ENCODE assay signal across 12 cellular contexts in genomic region chr21:34642211-34643075, GRCh38. TPM values are rescaled to one million over a fixed set of nuclear protein-coding genes. Genes with fewer than 3 reads are reported as not detected.
DNase-seq lines count a peak whose midpoint lies in the region; ATAC-seq and TF ChIP-seq lines count a peak whose summit lies in the region.
"Had no signal": no experiment of that assay in that cellular context is flagged by ENCODE, and none has a peak within 500 bp of the region (broad histone marks: within the 10 kb centered on the region; RNA-seq: fewer than 3 reads in every experiment).

No MANE protein-coding gene starts in this region.

- no peaks in the 10 kb centered on the region for H3K36me3 ChIP-seq in stomach

- H3K4me1 ChIP-seq in stomach, result peaks cover 0 to 4% (median 2%) of the 10 kb centered on the region in 4 donors

- intact Hi-C loops in stomach (cut with DNase I; ENCODE audit: low total_unique reads), result no loop called here

- peaks cover 0 to 4% (median 0%) of the 10 kb centered on the region in 3 donors for H3K27me3 ChIP-seq in stomach

- no peak for TF ChIP-seq EP300 in stomach (IDR thresholded peaks at IDR 0.05)

- TF ChIP-seq CTCF in stomach (IDR thresholded peaks at IDR 0.05), result no peak

- H3K4me3 ChIP-seq in stomach, result no peak overlapping the region
- H3K4me3 ChIP-seq: skin epidermis had no signal

- no peak for TF ChIP-seq POLR2A in stomach (IDR thresholded peaks at IDR 0.05)

- H3K27ac ChIP-seq in stomach, result no peak overlapping the region
- H3K27ac ChIP-seq: C4-2B, skin epidermis had no signal

- no peaks in the 10 kb centered on the region for H3K9me3 ChIP-seq in stomach

- DNase-seq in AG08395 (ENCODE audit: low spot score) (peak; percentile 58), SW480 (ENCODE audit: low spot score) (peak; percentile 98), stomach (no peak), superior temporal gyrus (ENCODE audit: extremely low spot score) (no peak), DMS 273 (lab: John Stamatoyannopoulos, UW; ENCODE audit: unreplicated experiment) (no peak)
- DNase-seq in activated CD4-positive, CD25-positive, alpha-beta regulatory T cell (lab: John Stamatoyannopoulos, UW), result no peak
- DNase-seq: amniotic stem cell, SHP77 had no signal

- 72 to 87% (median 87%) methylated on average over 7 of the region's 7 CpGs for WGBS in stomach, 5 donors

- ATAC-seq in GM18909 (IDR thresholded peaks at IDR 0.05; ENCODE audit: poor library complexity, unreplicated experiment) (peak; percentile 57), HG02973 (IDR thresholded peaks at IDR 0.05; ENCODE audit: unreplicated experiment) (peak; percentile 47)

RNA-seq across cellular contexts. Expression of gene CLIC6, which starts 26.4 kb away (rescaled TPM):
- 10 to 100 TPM in 4 of 5 donors, 1 to 10 TPM in 1; 3.8 to 84.9 (median 64.3) TPM for total RNA-seq in stomach
- polyA plus RNA-seq in stomach, result 100 to 1,000 TPM in 1 of 3 donors, 10 to 100 TPM in 2; 42.0 to 103 (median 65.2) TPM

RNA-seq across cellular contexts. Expression of gene RCAN1, which starts 27.5 kb away (rescaled TPM):
- 10 to 100 TPM; 23.9 to 85.7 (median 32.1) TPM for total RNA-seq in stomach
- polyA plus RNA-seq in stomach, result 10 to 100 TPM; 15.6 to 36.9 (median 24.3) TPM

Comparison
In these comparisons a context has a peak if more than half of its experiments do, and no peak if none do; other contexts are left out.
1. DNase-seq: peak in AG08395 (single experiment) and SW480 (single experiment); none in stomach (single experiment), superior temporal gyrus (single experiment), activated CD4-positive, CD25-positive, alpha-beta regulatory T cell (0 of 4) and DMS 273 (single experiment).